ENCODE assay signal across 18 cellular contexts in the genomic region with DNA sequence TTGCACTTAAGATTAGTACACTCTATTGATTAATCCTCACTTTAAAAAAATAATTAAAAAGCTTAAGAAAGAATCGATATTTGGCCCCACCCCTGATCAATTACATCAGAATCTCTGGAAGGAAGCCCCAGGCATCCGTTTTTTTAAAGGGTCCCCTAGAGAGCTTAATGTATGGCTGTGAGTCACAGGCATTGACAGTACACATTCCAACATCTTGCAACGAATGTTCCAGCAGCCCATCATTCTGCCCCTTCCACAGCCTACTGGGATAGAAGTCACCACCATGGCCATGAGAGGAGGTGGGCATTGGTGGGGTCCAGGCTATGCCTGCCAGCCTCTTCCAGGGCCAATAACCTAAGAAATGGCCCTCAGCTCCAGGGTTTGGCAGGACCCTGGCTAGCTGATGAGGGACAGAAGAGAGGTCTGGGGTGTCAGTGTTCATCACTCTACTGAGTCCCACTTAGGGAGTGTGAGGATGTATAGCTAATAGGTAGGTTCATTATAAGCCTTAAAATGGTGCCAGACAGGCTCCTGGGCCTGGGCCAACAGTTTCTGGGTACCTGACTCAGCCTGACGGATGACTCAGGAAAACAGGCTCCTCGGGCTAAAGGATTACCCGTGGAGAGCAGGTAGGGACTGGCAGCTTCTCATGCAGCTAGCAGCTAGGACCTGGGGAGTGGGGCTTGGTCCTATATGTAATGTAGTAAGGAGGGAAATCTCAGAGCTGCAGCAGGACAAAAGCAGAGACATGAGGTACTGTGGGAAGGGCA. TPM values are rescaled to one million over a fixed set of nuclear protein-coding genes. Genes with fewer than 3 reads are reported as not detected.
DNase-seq lines count a peak whose midpoint lies in the region; FAIRE-seq and TF ChIP-seq lines count a peak whose summit lies in the region.
"Had no signal": no experiment of that assay in that cellular context is flagged by ENCODE, and none has a peak within 500 bp of the region (broad histone marks: within the 10 kb centered on the region; RNA-seq: fewer than 3 reads in every experiment).

No MANE protein-coding gene starts in this region.

- H3K36me3 ChIP-seq in esophagus muscularis mucosa, result peaks cover 0 to 15% (median 0%) of the 10 kb centered on the region in 4 donors
- H3K36me3 ChIP-seq: heart right ventricle had no signal

- intact Hi-C loops in esophagus muscularis mucosa (cut with DNase I), result no loop called here
- intact Hi-C loops in cardiac septum (cut with DNase I), result no loop called here

- peak; percentile 22 for DNase-seq in EH (ENCODE audit: low read depth)
- DNase-seq in LHCN-M2 (ENCODE audit: low read depth), result peak; percentile 20
- peak; percentile 54 for DNase-seq in astrocyte of the spinal cord (ENCODE audit: low read depth, low spot score)
- DNase-seq in kidney glomerular epithelial cell (lab: John Stamatoyannopoulos, UW), result peak; percentile 53
- DNase-seq in activated T-cell treated with anti-CD3 and anti-CD28 coated beads, Interleukin-2, amount 50 U/mL, for 48 hours, result no peak
- DNase-seq in esophagus muscularis mucosa (ENCODE audit: extremely low spot score), result no peak
- DNase-seq in cardiac septum (ENCODE audit: low spot score), result no peak
- no peak for DNase-seq in D721Med (ENCODE audit: insufficient read length, low spot score)
- DNase-seq: activated CD8-positive, alpha-beta T cell treated with anti-CD3 and anti-CD28 coated beads, Interleukin-2, amount 10 ng/mL, durations not matched to agents 7 days and 5 days; activated effector memory CD4-positive, alpha-beta T cell treated with Interleukin-2 at 50 U/mL for 16 hours; BE2C; endodermal cell; H9; heart right ventricle; left ventricle myocardium superior; NCI-H524; stimulated activated naive CD4-positive, alpha-beta T cell treated with Interleukin-2 at 50 U/mL for 16 hours had no signal

- no peak for TF ChIP-seq EP300 in esophagus muscularis mucosa (IDR thresholded peaks at IDR 0.05)

- no peak for TF ChIP-seq POLR2A in esophagus muscularis mucosa (IDR thresholded peaks at IDR 0.05; ENCODE audit: low read depth)

- H3K4me1 ChIP-seq in esophagus muscularis mucosa, result no peaks in the 10 kb centered on the region
- H3K4me1 ChIP-seq: BE2C had no signal

- FAIRE-seq in D721Med (lab: Jason Lieb, UNC), result no peak

- TF ChIP-seq CTCF in astrocyte of the spinal cord (IDR thresholded peaks at IDR 0.05; ENCODE audit: low read depth, low read length) (no peak), esophagus muscularis mucosa (IDR thresholded peaks at IDR 0.05) (no peak), D721Med (IDR thresholded peaks at IDR 0.05; ENCODE audit: insufficient read depth, missing control alignments) (no peak)

- 72% methylated on average over 6 of the region's 6 CpGs for WGBS in esophagus muscularis mucosa

- in situ Hi-C loops in astrocyte of the spinal cord (cut with HindIII; ENCODE audit: low sequenced_read_pairs), result no loop called here

- peaks cover 0 to 17% (median 12%) of the 10 kb centered on the region in 4 donors for H3K9me3 ChIP-seq in esophagus muscularis mucosa

- H3K27ac ChIP-seq in esophagus muscularis mucosa (replicated peaks in 1 of 4), result no peak overlapping the region
- H3K27ac ChIP-seq: heart right ventricle had no signal

- no peak overlapping the region for H3K4me3 ChIP-seq in astrocyte of the spinal cord (ENCODE audit: low read depth, low read length)
- no peak overlapping the region for H3K4me3 ChIP-seq in esophagus muscularis mucosa
- H3K4me3 ChIP-seq: heart right ventricle had no signal

- H3K27me3 ChIP-seq in esophagus muscularis mucosa, result no peaks in the 10 kb centered on the region
- H3K27me3 ChIP-seq: BE2C, heart right ventricle had no signal

RNA-seq across cellular contexts. Expression of gene MDGA1, which starts 40.4 kb away (rescaled TPM):
- total RNA-seq in LHCN-M2 (2014; rRNA removed) (2.9 and 3.1 TPM in 2 replicates), esophagus muscularis mucosa (1 to 10 TPM in 3 of 4 donors, under 1 TPM in 1; 0.83 to 6.5 (median 6.2) TPM), cardiac septum (6.2 TPM)
- 1.6 TPM for polyA plus RNA-seq in LHCN-M2 (2012)
- total RNA-seq: HT-29 had no signal

Comparison
In these comparisons a context has a peak if more than half of its experiments do, and no peak if none do; other contexts are left out.
1. DNase-seq: peak in EH (single experiment), LHCN-M2 (single experiment), astrocyte of the spinal cord (single experiment) and kidney glomerular epithelial cell (single experiment); none in activated T-cell treated with anti-CD3 and anti-CD28 coated beads, Interleukin-2, amount 50 U/mL, for 48 hours (0 of 2), esophagus muscularis mucosa (single experiment), cardiac septum (single experiment) and D721Med (single experiment).